22 cellular contexts compared by ENCODE assay signal in genomic region chr2:24881158-24881557, GRCh38.
"Had no signal": no experiment of that assay in that cellular context is flagged by ENCODE, and none has a peak within 500 bp of the region (broad histone marks: within the 10 kb centered on the region; RNA-seq: fewer than 3 reads in every experiment).

No MANE protein-coding gene starts in this region.

- H3K9ac ChIP-seq: neural progenitor cell, SK-N-SH had no signal

- H3K4me2 ChIP-seq: neural progenitor cell, SK-N-SH had no signal

- H3K4me3 ChIP-seq: left ventricle myocardium inferior, mucosa of descending colon, neural progenitor cell, ovary, sigmoid colon, spleen, thyroid gland had no signal

- H2AFZ ChIP-seq: neural progenitor cell had no signal

- FAIRE-seq: bronchial epithelial cell, urothelium cell line had no signal

- H3K36me3 ChIP-seq: left ventricle myocardium inferior, neural progenitor cell, ovary, sigmoid colon, spleen, thyroid gland had no signal

- H3K27me3 ChIP-seq: neural progenitor cell, ovary, sigmoid colon, spleen, thyroid gland had no signal

- H3K4me1 ChIP-seq: neural progenitor cell, sigmoid colon had no signal

- ATAC-seq: activated naive CD4-positive, alpha-beta T cell treated with anti-CD3 and anti-CD28 coated beads, Interleukin-2, amount 50 U/mL, for 72 hours; effector memory CD8-positive, alpha-beta T cell; mucosa of descending colon; stimulated activated memory B cell treated with anti-CD40 and anti-IgM and Interleukin-4, amounts not matched to agents 10 μg/mL and 1 μg/mL and 100 μg/mL, for 72 hours had no signal

- H3K27ac ChIP-seq: neural progenitor cell, ovary, sigmoid colon, spleen, thyroid gland, VCaP had no signal

- DNase-seq: activated CD4-positive, alpha-beta T cell treated with anti-CD3 and anti-CD28 coated beads for 1 hour; activated CD4-positive, alpha-beta T cell treated with anti-CD3 and anti-CD28 coated beads, Interleukin-2, amount 50 U/mL, for 4 hours; activated gamma-delta T cell treated with Interleukin-2 at 50 U/mL for 16 hours; dermis blood vessel endothelial cell; effector memory CD8-positive, alpha-beta T cell; left ventricle myocardium inferior; mammary epithelial cell; mucosa of descending colon; naive B cell; ovary; sigmoid colon; SK-N-SH; spleen; stimulated activated CD4-positive, alpha-beta T cell treated with anti-CD3 and anti-CD28 coated beads, Interleukin-4, amount 100 ng/mL, for 4 hours; T-helper 1 cell; thyroid gland had no signal

- H3K9me3 ChIP-seq: left ventricle myocardium inferior, mucosa of descending colon, ovary, sigmoid colon, SK-N-SH, spleen, thyroid gland had no signal
